In the genomic region with DNA sequence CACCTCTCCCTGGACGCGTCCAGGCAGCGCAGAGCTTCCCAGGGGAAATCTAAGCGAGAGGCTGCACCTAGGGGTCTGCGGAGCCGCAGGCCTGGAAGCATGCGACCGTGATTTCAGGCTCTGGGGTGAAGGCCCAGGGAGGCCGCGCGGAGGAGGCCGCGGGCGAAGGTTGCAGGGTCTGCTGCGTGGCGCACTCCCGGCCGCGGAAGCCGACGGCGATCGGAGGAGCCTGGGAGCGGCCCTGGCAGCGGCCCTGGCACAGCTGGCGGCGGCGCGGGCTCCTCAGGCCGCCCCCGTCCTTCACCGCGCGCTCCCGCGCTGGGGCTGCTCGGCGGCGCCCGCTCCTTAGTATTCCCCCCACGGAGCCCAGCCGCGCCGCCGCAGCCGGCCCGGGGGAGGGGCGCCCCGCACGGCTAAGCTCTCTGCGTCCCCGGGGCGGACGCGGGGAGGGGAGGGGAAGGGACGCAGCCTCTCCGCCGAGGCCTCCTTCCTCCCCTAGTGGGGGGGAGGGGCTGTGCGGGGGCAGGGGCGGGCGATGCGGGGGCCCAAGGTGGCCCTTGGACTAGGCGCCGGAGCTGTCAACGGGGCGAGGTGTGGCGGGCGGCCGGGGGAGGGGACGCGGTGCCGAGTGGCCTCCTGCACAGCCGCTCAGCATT, we compare ENCODE assay signal across 8 cellular contexts. TPM values are rescaled to one million over a fixed set of nuclear protein-coding genes. Genes with fewer than 3 reads are reported as not detected.
A peak's percentile ranks its signal among the peaks of the same experiment; 100 is the strongest.
DNase-seq lines count a peak whose midpoint lies in the region; ATAC-seq and TF ChIP-seq lines count a peak whose summit lies in the region.

No MANE protein-coding gene starts in this region.

- no peaks in the 10 kb centered on the region for H3K27me3 ChIP-seq in foreskin keratinocyte

- peaks cover 6% of the 10 kb centered on the region for H3K27me3 Mint-ChIP-seq in neural crest cell (ENCODE audit: low read depth)

- H3K27ac ChIP-seq in foreskin keratinocyte = peak overlapping the region; percentile 26

- H3K4me3 Mint-ChIP-seq in neural crest cell = peak overlapping the region; percentile 89

- DNase-seq in AG10803 (ENCODE audit: low read depth) (no peak), NCI-H2227 (lab: John Stamatoyannopoulos, UW; ENCODE audit: unreplicated experiment) (peak; percentile 74), foreskin keratinocyte (no peak), neural crest cell (ENCODE audit: low read depth, low spot score) (no peak), NOMO-1 treated with DMSO at 0.1 percent for 48 hours (lab: John Stamatoyannopoulos, UW; ENCODE audit: unreplicated experiment) (no peak), NOMO-1 (lab: John Stamatoyannopoulos, UW; ENCODE audit: unreplicated experiment in 2 of 2) (no peak), retina (no peak)

- TF ChIP-seq CTCF in AG10803 (conservative IDR thresholded peaks at IDR 0.05; ENCODE audit: low read length) = no peak
- no peak for TF ChIP-seq CTCF in foreskin keratinocyte (conservative IDR thresholded peaks at IDR 0.05)
- TF ChIP-seq CTCF in neural crest cell (conservative IDR thresholded peaks at IDR 0.05) = no peak

- ATAC-seq in foreskin keratinocyte = peak; percentile 42
- no peak for ATAC-seq in GM19455 (IDR thresholded peaks at IDR 0.05; ENCODE audit: unreplicated experiment)

- H3K4me3 ChIP-seq in AG10803 (ENCODE audit: low read length) = peak overlapping the region; percentile 57

- peaks cover 31% of the 10 kb centered on the region for H3K4me1 Mint-ChIP-seq in neural crest cell

- H3K4me1 ChIP-seq in foreskin keratinocyte = peaks cover 5% of the 10 kb centered on the region

- peaks cover 7% of the 10 kb centered on the region for H3K36me3 Mint-ChIP-seq in neural crest cell (ENCODE audit: low read depth)

- no peak overlapping the region for H3K27ac Mint-ChIP-seq in neural crest cell (ENCODE audit: unreplicated experiment)

- H3K9me3 Mint-ChIP-seq in neural crest cell = no peaks in the 10 kb centered on the region

RNA-seq across cellular contexts. Expression of gene EPHB3, which starts 21.9 kb away (rescaled TPM):
- 5.2 and 10.8 TPM in 2 replicates for total RNA-seq in foreskin keratinocyte
- polyA plus RNA-seq in foreskin keratinocyte = 4.3 and 6.5 TPM in 2 replicates
- total RNA-seq in neural crest cell = 9.7 and 13.4 TPM in 2 replicates
